8 cellular contexts compared by ENCODE assay signal in the genomic region with DNA sequence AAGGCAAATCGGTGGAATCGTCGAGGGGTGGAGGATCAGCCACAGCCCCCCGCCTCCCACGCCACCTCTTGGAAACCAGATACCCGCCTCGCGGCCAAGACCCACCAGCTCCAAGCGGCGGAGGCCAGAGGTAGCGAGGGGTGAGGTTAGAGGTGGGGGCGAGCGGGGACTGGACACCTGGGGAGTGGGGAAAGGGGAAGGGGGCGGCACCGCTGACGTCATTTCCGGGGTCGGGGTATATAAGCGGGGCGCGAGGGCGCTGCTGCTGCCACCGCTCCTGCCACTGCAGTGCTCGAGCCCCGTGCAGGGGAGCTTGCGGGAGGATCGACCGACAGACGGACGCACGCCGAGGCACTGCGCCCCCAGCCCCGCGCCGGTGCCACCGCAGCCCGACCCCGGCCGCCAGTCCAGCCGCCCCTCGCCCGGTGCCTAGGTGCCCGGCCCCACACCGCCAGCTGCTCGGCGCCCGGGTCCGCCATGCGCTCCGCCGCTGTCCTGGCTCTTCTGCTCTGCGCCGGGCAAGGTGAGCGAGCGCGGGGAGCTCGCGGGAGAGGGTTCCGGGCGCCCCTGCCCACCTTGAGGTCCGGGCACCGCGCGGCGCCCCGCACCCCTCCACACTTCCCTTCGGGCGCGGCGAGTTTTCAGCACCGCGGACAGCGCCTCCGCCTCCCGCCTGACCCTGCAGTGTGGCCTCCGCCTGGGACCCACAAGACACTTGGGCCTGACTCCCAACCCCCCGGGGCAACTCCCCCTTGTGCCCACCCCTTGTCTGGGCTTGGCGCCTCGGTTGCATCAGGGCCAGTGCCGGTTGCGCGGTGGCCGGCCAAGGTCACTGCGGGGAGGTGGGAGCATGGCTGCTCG.
DNase-seq lines count a peak whose midpoint lies in the region; ATAC-seq lines count a peak whose summit lies in the region.

A gene with protein sequence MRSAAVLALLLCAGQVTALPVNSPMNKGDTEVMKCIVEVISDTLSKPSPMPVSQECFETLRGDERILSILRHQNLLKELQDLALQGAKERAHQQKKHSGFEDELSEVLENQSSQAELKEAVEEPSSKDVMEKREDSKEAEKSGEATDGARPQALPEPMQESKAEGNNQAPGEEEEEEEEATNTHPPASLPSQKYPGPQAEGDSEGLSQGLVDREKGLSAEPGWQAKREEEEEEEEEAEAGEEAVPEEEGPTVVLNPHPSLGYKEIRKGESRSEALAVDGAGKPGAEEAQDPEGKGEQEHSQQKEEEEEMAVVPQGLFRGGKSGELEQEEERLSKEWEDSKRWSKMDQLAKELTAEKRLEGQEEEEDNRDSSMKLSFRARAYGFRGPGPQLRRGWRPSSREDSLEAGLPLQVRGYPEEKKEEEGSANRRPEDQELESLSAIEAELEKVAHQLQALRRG (plus strand): TSS at position 268 of the 861 bp plus-strand sequence. CDS start 210 bp downstream, at position 478.

- ATAC-seq in HG03469 (IDR thresholded peaks at IDR 0.05; ENCODE audit: unreplicated experiment) (no peak), HG03108 (IDR thresholded peaks at IDR 0.05; ENCODE audit: unreplicated experiment) (no peak)

- DNase-seq in CD1c-positive myeloid dendritic cell (ENCODE audit: extremely low spot score) (peak; percentile 63), HUDEP-2 (lab: John Stamatoyannopoulos, UW; ENCODE audit: unreplicated experiment in 76 of 76) (peak in 51 of 76 experiments; percentile 5 to 64 (median 29)), RPMI8226 (peak; percentile 61), hypothalamus (lab: John Stamatoyannopoulos, UW) (peak in 31 of 51 donors; percentile 5 to 68 (median 26))
- DNase-seq in activated naive CD8-positive, alpha-beta T cell treated with anti-CD3 and anti-CD28 coated beads, Interleukin-2, amount 50 U/mL, for 16 hours (ENCODE audit: low read depth, low spot score), result peak; percentile 15
- DNase-seq in stimulated activated CD4-positive, alpha-beta T cell treated with anti-CD3 and anti-CD28 coated beads, Interleukin-15, amount 100 ng/mL, for 48 hours (ENCODE audit: low read depth in 2 of 2), result peak; percentile 5 to 14

Comparison
In these comparisons a context has a peak if more than half of its experiments do, and no peak if none do; other contexts are left out.
1. DNase-seq: peak in every context shown above with its lines; median percentile 63 in CD1c-positive myeloid dendritic cell; 61 in RPMI8226; 29 in HUDEP-2; 26 in hypothalamus; 15 in activated naive CD8-positive, alpha-beta T cell treated with anti-CD3 and anti-CD28 coated beads, Interleukin-2, amount 50 U/mL, for 16 hours; 10 in stimulated activated CD4-positive, alpha-beta T cell treated with anti-CD3 and anti-CD28 coated beads, Interleukin-15, amount 100 ng/mL, for 48 hours.